In genomic region chr12:104555650-104556049, GRCh38 we compare ENCODE assay signal across 1 cellular context.
TF ChIP-seq lines count a peak whose summit lies in the region.

No MANE protein-coding gene starts in this region.

TF ChIP-seq in GM23338, 12 proteins besides CTCF, POLR2A, EP300 and RAD21 (continued from another document):
- no peak for TF ChIP-seq REST (IDR thresholded peaks at IDR 0.05; ENCODE audit: unreplicated experiment)
